ENCODE assay signal across 1 cellular context in the genomic region with DNA sequence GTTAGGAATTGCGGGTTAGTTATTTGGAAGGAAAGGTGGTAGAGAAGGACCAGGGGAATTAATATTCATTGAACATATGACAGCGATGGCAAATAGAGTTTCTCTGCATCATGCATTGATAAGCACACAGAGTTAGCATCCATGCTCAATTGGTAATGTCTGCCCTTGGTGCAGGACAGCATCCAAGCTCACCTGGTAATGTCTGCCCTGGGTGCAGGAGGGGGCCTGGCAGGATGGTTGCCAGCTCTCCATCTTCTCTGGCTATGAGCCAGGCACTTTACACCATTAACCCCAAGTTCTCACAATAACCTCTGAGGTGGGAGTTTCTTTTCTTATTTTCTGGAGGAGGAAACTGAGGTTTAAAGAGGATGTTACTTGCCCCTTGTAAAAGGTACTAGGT.
TF ChIP-seq lines count a peak whose summit lies in the region.

No MANE protein-coding gene starts in this region.

TF ChIP-seq in K562, 482 proteins besides CTCF, POLR2A, EP300 and RAD21 (continued from another document):
- TF ChIP-seq ZBTB43 (CRISPR knock-in tag; IDR thresholded peaks at IDR 0.05) (no peak), ZBTB26 (CRISPR knock-in tag; IDR thresholded peaks at IDR 0.05) (no peak), CBFA2T3 (IDR thresholded peaks at IDR 0.05) (no peak), ZNF24 (IDR thresholded peaks at IDR 0.05) (no peak), MAFK (IDR thresholded peaks at IDR 0.05; ENCODE audit: low read length) (no peak), ELF2 (CRISPR knock-in tag; IDR thresholded peaks at IDR 0.05) (no peak), BHLHE40 (IDR thresholded peaks at IDR 0.05; ENCODE audit: low read length) (no peak), ZNF551 (CRISPR knock-in tag; IDR thresholded peaks at IDR 0.05) (no peak), ELK1 (CRISPR knock-in tag; IDR thresholded peaks at IDR 0.05) (no peak), MXD1 (CRISPR knock-in tag; IDR thresholded peaks at IDR 0.05; ENCODE audit: borderline replicate concordance, poor library complexity, severe bottlenecking) (no peak), NFIC (IDR thresholded peaks at IDR 0.05) (peak; percentile 47)
- TF ChIP-seq, protein P1, sequence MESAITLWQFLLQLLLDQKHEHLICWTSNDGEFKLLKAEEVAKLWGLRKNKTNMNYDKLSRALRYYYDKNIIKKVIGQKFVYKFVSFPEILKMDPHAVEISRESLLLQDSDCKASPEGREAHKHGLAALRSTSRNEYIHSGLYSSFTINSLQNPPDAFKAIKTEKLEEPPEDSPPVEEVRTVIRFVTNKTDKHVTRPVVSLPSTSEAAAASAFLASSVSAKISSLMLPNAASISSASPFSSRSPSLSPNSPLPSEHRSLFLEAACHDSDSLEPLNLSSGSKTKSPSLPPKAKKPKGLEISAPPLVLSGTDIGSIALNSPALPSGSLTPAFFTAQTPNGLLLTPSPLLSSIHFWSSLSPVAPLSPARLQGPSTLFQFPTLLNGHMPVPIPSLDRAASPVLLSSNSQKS (CRISPR knock-in tag; IDR thresholded peaks at IDR 0.05), result no peak
- TF ChIP-seq, protein P2, sequence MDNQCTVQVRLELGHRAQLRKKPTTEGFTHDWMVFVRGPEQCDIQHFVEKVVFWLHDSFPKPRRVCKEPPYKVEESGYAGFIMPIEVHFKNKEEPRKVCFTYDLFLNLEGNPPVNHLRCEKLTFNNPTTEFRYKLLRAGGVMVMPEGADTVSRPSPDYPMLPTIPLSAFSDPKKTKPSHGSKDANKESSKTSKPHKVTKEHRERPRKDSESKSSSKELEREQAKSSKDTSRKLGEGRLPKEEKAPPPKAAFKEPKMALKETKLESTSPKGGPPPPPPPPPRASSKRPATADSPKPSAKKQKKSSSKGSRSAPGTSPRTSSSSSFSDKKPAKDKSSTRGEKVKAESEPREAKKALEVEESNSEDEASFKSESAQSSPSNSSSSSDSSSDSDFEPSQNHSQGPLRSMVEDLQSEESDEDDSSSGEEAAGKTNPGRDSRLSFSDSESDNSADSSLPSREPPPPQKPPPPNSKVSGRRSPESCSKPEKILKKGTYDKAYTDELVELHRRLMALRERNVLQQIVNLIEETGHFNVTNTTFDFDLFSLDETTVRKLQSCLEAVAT (IDR thresholded peaks at IDR 0.05), result peak in 1 of 2 experiments; percentile 97; a peak in 2 of 4 replicates
